9 cellular contexts compared by ENCODE assay signal in genomic region chr14:22558221-22558913, GRCh38. TPM values are rescaled to one million over a fixed set of nuclear protein-coding genes. Genes with fewer than 3 reads are reported as not detected.
DNase-seq lines count a peak whose midpoint lies in the region; ATAC-seq and TF ChIP-seq lines count a peak whose summit lies in the region.
"Had no signal": no experiment of that assay in that cellular context is flagged by ENCODE, and none has a peak within 500 bp of the region (broad histone marks: within the 10 kb centered on the region; RNA-seq: fewer than 3 reads in every experiment).

No MANE protein-coding gene starts in this region.

- H3K4me1 ChIP-seq in Loucy (ENCODE audit: insufficient read depth, low read length, poor library complexity, severe bottlenecking) (peaks cover 84% of the 10 kb centered on the region), mucosa of rectum (ENCODE audit: control insufficient read depth in 2 of 2, insufficient read depth in 2 of 2, low read length in 2 of 2) (peaks cover 47 to 66% of the 10 kb centered on the region in 2 donors), adrenal gland (replicated peaks in 1 of 2) (peaks cover 0 to 17% of the 10 kb centered on the region in 2 donors)

- TF ChIP-seq CTCF in 22Rv1 (IDR thresholded peaks at IDR 0.05) (peak; percentile 28; the same call in 1 of the 2 replicates), Loucy (conservative IDR thresholded peaks at IDR 0.05; ENCODE audit: low read length) (peak; percentile 26; the same call in 1 of the 2 replicates), adrenal gland (IDR thresholded peaks at IDR 0.05) (no peak)

- peaks cover 48% of the 10 kb centered on the region for H3K79me2 ChIP-seq in Loucy (ENCODE audit: insufficient read depth, low read length)

- H3K4me1 Mint-ChIP-seq in activated naive CD8-positive, alpha-beta T cell (ENCODE audit: low read depth): peaks cover 86% of the 10 kb centered on the region

- peaks cover 4% of the 10 kb centered on the region; the same call in 1 of the 2 replicates for H3K36me3 ChIP-seq in Loucy (ENCODE audit: insufficient read depth, low read length)
- no peaks in the 10 kb centered on the region for H3K36me3 ChIP-seq in mucosa of rectum (ENCODE audit: control insufficient read depth in 2 of 2, insufficient read depth in 2 of 2, low read length in 2 of 2)
- peaks cover 0 to 8% of the 10 kb centered on the region in 2 donors for H3K36me3 ChIP-seq in adrenal gland (replicated peaks in 1 of 2)

- intact Hi-C loops in adrenal gland (cut with DNase I): loop anchor here (5.0 to 10.0 kb wide), 4 partner anchors 94 to 266 kb away; partner anchors contain the start of genes MRPL52 (in 1 of the 2) and SLC7A7 (in 1 of the 2)

- no peaks in the 10 kb centered on the region for H3K9me3 ChIP-seq in Loucy (ENCODE audit: insufficient read depth, low read depth, low read length)
- no peaks in the 10 kb centered on the region for H3K9me3 ChIP-seq in mucosa of rectum (ENCODE audit: control insufficient read depth in 2 of 2, low read length in 2 of 2)
- no peaks in the 10 kb centered on the region for H3K9me3 ChIP-seq in adrenal gland (replicated peaks in 1 of 3)

- no peak overlapping the region for H2AFZ ChIP-seq in Loucy (ENCODE audit: low read length)

- H3K9me2 ChIP-seq in Loucy (replicated peaks; ENCODE audit: low read depth, low read length): no peaks in the 10 kb centered on the region

- peak overlapping the region; percentile 85 for H3K4me2 ChIP-seq in Loucy (ENCODE audit: low read depth, low read length, poor library complexity, severe bottlenecking)

- 74 to 84% (median 81%) methylated on average over 24 to 25 of the region's 25 CpGs for WGBS in adrenal gland, 4 donors

- H3K27me3 Mint-ChIP-seq in activated naive CD8-positive, alpha-beta T cell: no peaks in the 10 kb centered on the region

- H3K27me3 ChIP-seq in Loucy (ENCODE audit: insufficient read depth, low read length, poor library complexity, severe bottlenecking) (no peaks in the 10 kb centered on the region), mucosa of rectum (ENCODE audit: control insufficient read depth in 2 of 2, insufficient read depth in 2 of 2, low read length in 2 of 2) (no peaks in the 10 kb centered on the region), adrenal gland (no peaks in the 10 kb centered on the region)

- no peaks in the 10 kb centered on the region for H3K9me3 Mint-ChIP-seq in activated naive CD8-positive, alpha-beta T cell (ENCODE audit: low read depth)

- peak overlapping the region; percentile 97 for H3K9ac ChIP-seq in Loucy (ENCODE audit: low read depth, low read length, poor library complexity, severe bottlenecking)
- peak overlapping the region in 1 of 2 donors; percentile 8 for H3K9ac ChIP-seq in mucosa of rectum (ENCODE audit: low read depth in 1 of 2, low read length in 2 of 2)

- peaks cover 27% of the 10 kb centered on the region for H3F3A ChIP-seq in Loucy (ENCODE audit: low read depth)

- peaks cover 6% of the 10 kb centered on the region for H3K36me3 Mint-ChIP-seq in activated naive CD8-positive, alpha-beta T cell

- H3K4me3 ChIP-seq in Loucy (ENCODE audit: low read length, poor library complexity, severe bottlenecking): peak overlapping the region; percentile 73
- H3K4me3 ChIP-seq in mucosa of rectum (ENCODE audit: low read length in 2 of 2): peak overlapping the region in 1 of 2 donors; percentile 22
- no peak overlapping the region for H3K4me3 ChIP-seq in adrenal gland

- H3K4me3 Mint-ChIP-seq in activated naive CD8-positive, alpha-beta T cell: peak overlapping the region; percentile 85

- no peak overlapping the region for H3K27ac ChIP-seq in 22Rv1
- H3K27ac ChIP-seq in mucosa of rectum (ENCODE audit: low read depth in 2 of 2, low read length in 2 of 2): peak overlapping the region; percentile 49 to 86
- H3K27ac ChIP-seq in adrenal gland: no peak overlapping the region

- TF ChIP-seq POLR2A in adrenal gland (IDR thresholded peaks at IDR 0.05): no peak

- peak overlapping the region; percentile 99 for H3K27ac Mint-ChIP-seq in activated naive CD8-positive, alpha-beta T cell

- H4K20me1 ChIP-seq in Loucy (ENCODE audit: insufficient read depth, low read length, poor library complexity, severe bottlenecking): no peaks in the 10 kb centered on the region

- ATAC-seq in HG03469 (IDR thresholded peaks at IDR 0.05; ENCODE audit: unreplicated experiment): no peak
- ATAC-seq: left cardiac atrium had no signal

- DNase-seq in NCI-H187 (lab: John Stamatoyannopoulos, UW): no peak
- DNase-seq in adrenal gland: no peak
- no peak for DNase-seq in SIG-M5 (lab: John Stamatoyannopoulos, UW)
- DNase-seq: left cardiac atrium had no signal

RNA-seq across cellular contexts. Expression of gene DAD1, which starts 30.7 kb away (rescaled TPM):
- total RNA-seq in adrenal gland: 100 to 1,000 TPM; 203 to 382 (median 291) TPM
- polyA plus RNA-seq in adrenal gland: 100 to 1,000 TPM in 2 of 3 donors, 10 to 100 TPM in 1; 91.8 to 537 (median 190) TPM

RNA-seq across cellular contexts. Expression of gene ABHD4, which starts 39.7 kb away (rescaled TPM):
- 10 to 100 TPM; 21.4 to 93.4 (median 48.8) TPM for total RNA-seq in adrenal gland
- polyA plus RNA-seq in adrenal gland: 10 to 100 TPM; 23.3 to 44.5 (median 41.8) TPM

Comparison
In these comparisons a context has a peak if more than half of its experiments do, and no peak if none do; other contexts are left out.
1. H3K27ac ChIP-seq: peak in mucosa of rectum (2 of 2); none in 22Rv1 (single experiment) and adrenal gland (0 of 5).
2. CTCF ChIP-seq: peak in 22Rv1 (single experiment) and Loucy (single experiment); none in adrenal gland (0 of 6).